Comparison of ENCODE assay signal across 16 cellular contexts in the genomic region with DNA sequence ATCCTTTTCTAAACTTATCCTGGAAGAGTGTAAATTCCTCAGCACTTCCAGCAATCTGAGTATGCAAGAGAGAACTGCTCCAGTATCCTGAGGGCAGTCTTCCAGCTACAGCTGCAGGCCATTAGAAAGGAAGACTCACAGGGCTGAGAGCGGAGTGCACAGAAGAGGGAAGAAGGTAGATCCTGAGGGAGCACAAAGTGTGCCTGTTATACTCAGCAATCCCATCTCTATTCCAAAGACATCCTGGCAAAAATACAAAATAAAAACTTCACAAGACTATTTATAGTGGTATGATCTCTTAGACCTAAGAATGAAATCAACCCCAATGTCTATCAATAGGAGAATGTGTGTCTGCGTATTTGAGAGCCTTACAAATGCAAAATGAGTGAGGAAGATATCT.
"Had no signal": no experiment of that assay in that cellular context is flagged by ENCODE, and none has a peak within 500 bp of the region (broad histone marks: within the 10 kb centered on the region; RNA-seq: fewer than 3 reads in every experiment).

No MANE protein-coding gene starts in this region.

- H3K27ac ChIP-seq: colonic mucosa, skin epidermis, tibial artery, vagina had no signal

- H3K4me3 Mint-ChIP-seq: activated CD4-positive, alpha-beta memory T cell treated with anti-CD3 and anti-CD28 coated beads, Interleukin-2, amount 10 ng/mL, durations not matched to agents 7 days and 5 days; activated naive CD8-positive, alpha-beta T cell treated with anti-CD3 and anti-CD28 coated beads, Interleukin-2, amount 50 U/mL, for 24 hours; activated T-helper 1 cell treated with anti-CD3 and anti-CD28 coated beads, Interleukin-12 subunit alpha, Interleukin-12 subunit beta, Interleukin-2, Interleukin-4 antibody, amounts not matched to agents 30 ng/mL and 10 ng/mL and 1 ng/mL, durations not matched to agents 14 hours and 24 hours and 36 hours; immature natural killer cell; nephron; T-cell had no signal

- H3K27me3 ChIP-seq: colonic mucosa, tibial artery, vagina had no signal

- H3K9me3 ChIP-seq: colonic mucosa, mucosa of descending colon, tibial artery, vagina had no signal

- H3K9me3 Mint-ChIP-seq: activated CD4-positive, alpha-beta memory T cell treated with anti-CD3 and anti-CD28 coated beads, Interleukin-2, amount 10 ng/mL, durations not matched to agents 7 days and 5 days; activated T-helper 1 cell treated with anti-CD3 and anti-CD28 coated beads, Interleukin-12 subunit alpha, Interleukin-12 subunit beta, Interleukin-2, Interleukin-4 antibody, amounts not matched to agents 30 ng/mL and 10 ng/mL and 1 ng/mL, durations not matched to agents 14 hours and 24 hours and 36 hours; nephron had no signal

- H3K4me1 ChIP-seq: colonic mucosa, vagina had no signal

- H3K36me3 Mint-ChIP-seq: immature natural killer cell, T-cell had no signal

- H3K27ac Mint-ChIP-seq: activated CD4-positive, alpha-beta memory T cell treated with anti-CD3 and anti-CD28 coated beads, Interleukin-2, amount 10 ng/mL, durations not matched to agents 7 days and 5 days; activated naive CD8-positive, alpha-beta T cell treated with anti-CD3 and anti-CD28 coated beads, Interleukin-2, amount 50 U/mL, for 24 hours; activated T-helper 1 cell treated with anti-CD3 and anti-CD28 coated beads, Interleukin-12 subunit alpha, Interleukin-12 subunit beta, Interleukin-2, Interleukin-4 antibody, amounts not matched to agents 30 ng/mL and 10 ng/mL and 1 ng/mL, durations not matched to agents 14 hours and 24 hours and 36 hours; immature natural killer cell; nephron; T-cell had no signal

- H3K27me3 Mint-ChIP-seq: activated CD4-positive, alpha-beta memory T cell treated with anti-CD3 and anti-CD28 coated beads, Interleukin-2, amount 10 ng/mL, durations not matched to agents 7 days and 5 days; activated naive CD8-positive, alpha-beta T cell treated with anti-CD3 and anti-CD28 coated beads, Interleukin-2, amount 50 U/mL, for 24 hours; T-cell had no signal

- ATAC-seq: activated naive CD8-positive, alpha-beta T cell treated with anti-CD3 and anti-CD28 coated beads, Interleukin-2, amount 50 U/mL, for 24 hours; mucosa of descending colon; T-cell had no signal

- DNase-seq: activated CD4-positive, alpha-beta memory T cell treated with anti-CD3 and anti-CD28 coated beads, Interleukin-2, amount 10 ng/mL, durations not matched to agents 7 days and 5 days; activated CD8-positive, alpha-beta memory T cell treated with anti-CD3 and anti-CD28 coated beads, Interleukin-2, amount 50 U/mL, for 4 hours; activated naive CD4-positive, alpha-beta T cell treated with Interleukin-2 at 50 U/mL for 16 hours; activated naive CD8-positive, alpha-beta T cell treated with anti-CD3 and anti-CD28 coated beads, Interleukin-2, amount 50 U/mL, for 24 hours; colonic mucosa; effector CD4-positive, alpha-beta T cell; hypothalamus; immature natural killer cell; mucosa of descending colon; T-cell; T1000; tibial artery had no signal

- H3K4me3 ChIP-seq: colonic mucosa, mucosa of descending colon, skin epidermis, tibial artery, vagina had no signal

- H3K4me1 Mint-ChIP-seq: activated CD4-positive, alpha-beta memory T cell treated with anti-CD3 and anti-CD28 coated beads, Interleukin-2, amount 10 ng/mL, durations not matched to agents 7 days and 5 days; activated naive CD8-positive, alpha-beta T cell treated with anti-CD3 and anti-CD28 coated beads, Interleukin-2, amount 50 U/mL, for 24 hours; immature natural killer cell; nephron; T-cell had no signal

- H3K36me3 ChIP-seq: colonic mucosa, tibial artery, vagina had no signal
